28 cellular contexts compared by ENCODE assay signal in the genomic region with DNA sequence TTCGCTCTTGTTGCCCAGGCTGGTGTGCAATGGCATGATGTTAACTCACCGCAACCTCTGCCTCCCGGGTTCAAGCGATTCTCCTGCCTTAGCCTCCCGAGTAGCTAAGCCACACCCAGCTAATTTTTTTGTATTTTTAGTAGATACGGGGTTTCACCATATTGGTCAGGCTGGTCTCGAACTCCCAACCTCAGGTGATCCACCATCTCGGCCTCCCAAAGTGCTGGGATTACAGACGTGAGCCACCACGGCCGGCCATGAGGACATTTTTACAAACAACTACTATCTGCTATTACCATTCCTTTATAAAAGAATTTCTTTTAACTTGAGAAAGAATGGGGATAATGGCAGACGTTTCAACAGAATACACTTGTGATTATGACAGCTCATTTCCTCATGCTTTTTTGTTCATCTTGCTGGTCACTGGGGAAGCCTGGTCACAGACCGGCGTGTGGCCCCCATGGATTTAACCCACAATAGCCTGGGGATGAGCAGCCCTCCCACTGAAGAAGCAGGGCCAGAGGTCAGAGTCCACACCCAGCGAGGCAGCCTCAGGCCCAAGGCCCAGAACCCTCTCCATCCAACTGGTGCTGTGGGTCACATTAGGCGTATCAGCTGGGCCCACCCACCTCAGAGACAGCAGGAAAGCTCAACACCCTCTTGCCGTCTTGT.
"Had no signal": no experiment of that assay in that cellular context is flagged by ENCODE, and none has a peak within 500 bp of the region (broad histone marks: within the 10 kb centered on the region; RNA-seq: fewer than 3 reads in every experiment).

No MANE protein-coding gene starts in this region.

- H3K27ac ChIP-seq: pancreas, prostate gland, thyroid gland, WERI-Rb-1 had no signal

- H3K4me1 ChIP-seq: prostate gland had no signal

- H3K27me3 ChIP-seq: pancreas, thyroid gland had no signal

- H3K4me3 ChIP-seq: pancreas, prostate gland, smooth muscle cell, thyroid gland had no signal

- H3K36me3 ChIP-seq: pancreas, prostate gland, thyroid gland, WERI-Rb-1 had no signal

- H3K27ac Mint-ChIP-seq: activated naive CD4-positive, alpha-beta T cell treated with anti-CD3 and anti-CD28 coated beads, Interleukin-2, amount 50 U/mL, for 24 hours; activated naive CD8-positive, alpha-beta T cell treated with anti-CD3 and anti-CD28 coated beads, Interleukin-2, amount 50 U/mL, for 24 hours; activated T-cell treated with anti-CD3 and anti-CD28 coated beads, Interleukin-2, amount 50 U/mL, for 24 hours; dendritic cell treated with granulocyte-macrophage colony-stimulating factor and Interleukin-4, amounts not matched to agents 40 ng/mL and 50 ng/mL, for 4 days; mesothelial cell of epicardium; stimulated activated memory B cell treated with anti-CD40 and anti-IgM and Interleukin-4, amounts not matched to agents 10 μg/mL and 1 μg/mL and 100 μg/mL, for 72 hours; stimulated activated naive CD8-positive, alpha-beta T cell treated with anti-CD3 and anti-CD28 coated beads, Interleukin-15, amount 100 ng/mL, for 72 hours had no signal

- H3K4me2 ChIP-seq: smooth muscle cell had no signal

- H3K9me3 ChIP-seq: pancreas, prostate gland, thyroid gland had no signal

- H3K4me1 Mint-ChIP-seq: naive B cell; neural crest cell; stimulated activated memory B cell treated with anti-CD40 and anti-IgM and Interleukin-4, amounts not matched to agents 10 μg/mL and 1 μg/mL and 100 μg/mL, for 72 hours had no signal

- DNase-seq: activated CD4-positive, alpha-beta memory T cell treated with anti-CD3 and anti-CD28 coated beads, Interleukin-2, amount 10 ng/mL, durations not matched to agents 7 days and 5 days; activated CD4-positive, alpha-beta T cell treated with anti-CD3 and anti-CD28 coated beads for 48 hours; activated gamma-delta T cell; activated naive CD8-positive, alpha-beta T cell treated with anti-CD3 and anti-CD28 coated beads, Interleukin-2, amount 50 U/mL, for 24 hours; activated T-cell treated with anti-CD3 and anti-CD28 coated beads, Interleukin-2, amount 50 U/mL, for 24 hours; amygdala; central memory CD4-positive, alpha-beta T cell; left ventricle myocardium superior; naive B cell; nucleus accumbens; pancreas; retina; stimulated activated CD4-positive, alpha-beta T cell treated with anti-CD3 and anti-CD28 coated beads, Interleukin-1b, Interleukin-23, amount 100 ng/mL, for 48 hours; stimulated activated CD4-positive, alpha-beta T cell treated with anti-CD3 and anti-CD28 coated beads, Interleukin-4, amount 100 ng/mL, for 4 hours; stimulated activated CD8-positive, alpha-beta memory T cell treated with anti-CD3 and anti-CD28 coated beads, Interleukin-4, amount 100 ng/mL, for 48 hours; stimulated activated naive CD8-positive, alpha-beta T cell treated with anti-CD3 and anti-CD28 coated beads, Interleukin-15, amount 100 ng/mL, for 72 hours; T-helper 1 cell; T1000; thyroid gland; WERI-Rb-1 had no signal

- H3K9me3 Mint-ChIP-seq: activated CD4-positive, alpha-beta memory T cell treated with anti-CD3 and anti-CD28 coated beads, Interleukin-2, amount 10 ng/mL, durations not matched to agents 7 days and 5 days; activated naive CD4-positive, alpha-beta T cell treated with anti-CD3 and anti-CD28 coated beads, Interleukin-2, amount 50 U/mL, for 24 hours; activated naive CD8-positive, alpha-beta T cell treated with anti-CD3 and anti-CD28 coated beads, Interleukin-2, amount 50 U/mL, for 24 hours; activated T-cell treated with anti-CD3 and anti-CD28 coated beads, Interleukin-2, amount 50 U/mL, for 24 hours; dendritic cell treated with granulocyte-macrophage colony-stimulating factor and Interleukin-4, amounts not matched to agents 40 ng/mL and 50 ng/mL, for 4 days; mesothelial cell of epicardium; neural crest cell; stimulated activated memory B cell treated with anti-CD40 and anti-IgM and Interleukin-4, amounts not matched to agents 10 μg/mL and 1 μg/mL and 100 μg/mL, for 72 hours; stimulated activated naive CD8-positive, alpha-beta T cell treated with anti-CD3 and anti-CD28 coated beads, Interleukin-15, amount 100 ng/mL, for 72 hours had no signal

- H3K27me3 Mint-ChIP-seq: activated naive CD4-positive, alpha-beta T cell treated with anti-CD3 and anti-CD28 coated beads, Interleukin-2, amount 50 U/mL, for 24 hours; activated naive CD8-positive, alpha-beta T cell treated with anti-CD3 and anti-CD28 coated beads, Interleukin-2, amount 50 U/mL, for 24 hours; activated T-cell treated with anti-CD3 and anti-CD28 coated beads, Interleukin-2, amount 50 U/mL, for 24 hours; naive B cell; stimulated activated memory B cell treated with anti-CD40 and anti-IgM and Interleukin-4, amounts not matched to agents 10 μg/mL and 1 μg/mL and 100 μg/mL, for 72 hours; stimulated activated naive CD8-positive, alpha-beta T cell treated with anti-CD3 and anti-CD28 coated beads, Interleukin-15, amount 100 ng/mL, for 72 hours had no signal

- ATAC-seq: activated CD4-positive, CD25-positive, alpha-beta regulatory T cell treated with anti-CD3 and anti-CD28 coated beads, Interleukin-2, amount 50 U/mL, for 24 hours; activated naive CD8-positive, alpha-beta T cell treated with anti-CD3 and anti-CD28 coated beads, Interleukin-2, amount 50 U/mL, for 24 hours; left ventricle myocardium superior; pancreas; stimulated activated memory B cell treated with anti-CD40 and anti-IgM and Interleukin-4, amounts not matched to agents 10 μg/mL and 1 μg/mL and 100 μg/mL, for 72 hours; stimulated activated naive CD8-positive, alpha-beta T cell treated with anti-CD3 and anti-CD28 coated beads, Interleukin-15, amount 100 ng/mL, for 72 hours had no signal

- H3K36me3 Mint-ChIP-seq: activated naive CD4-positive, alpha-beta T cell treated with anti-CD3 and anti-CD28 coated beads, Interleukin-2, amount 50 U/mL, for 24 hours; mesothelial cell of epicardium; naive B cell; stimulated activated memory B cell treated with anti-CD40 and anti-IgM and Interleukin-4, amounts not matched to agents 10 μg/mL and 1 μg/mL and 100 μg/mL, for 72 hours had no signal

- H3K4me3 Mint-ChIP-seq: activated CD4-positive, alpha-beta memory T cell treated with anti-CD3 and anti-CD28 coated beads, Interleukin-2, amount 10 ng/mL, durations not matched to agents 7 days and 5 days; activated naive CD4-positive, alpha-beta T cell treated with anti-CD3 and anti-CD28 coated beads, Interleukin-2, amount 50 U/mL, for 24 hours; activated naive CD8-positive, alpha-beta T cell treated with anti-CD3 and anti-CD28 coated beads, Interleukin-2, amount 50 U/mL, for 24 hours; activated T-cell treated with anti-CD3 and anti-CD28 coated beads, Interleukin-2, amount 50 U/mL, for 24 hours; dendritic cell treated with granulocyte-macrophage colony-stimulating factor and Interleukin-4, amounts not matched to agents 40 ng/mL and 50 ng/mL, for 4 days; mesothelial cell of epicardium; naive B cell; neural crest cell; stimulated activated memory B cell treated with anti-CD40 and anti-IgM and Interleukin-4, amounts not matched to agents 10 μg/mL and 1 μg/mL and 100 μg/mL, for 72 hours; stimulated activated naive CD8-positive, alpha-beta T cell treated with anti-CD3 and anti-CD28 coated beads, Interleukin-15, amount 100 ng/mL, for 72 hours had no signal
